In genomic region chr20:61934716-61935530, GRCh38 we compare ENCODE assay signal across 22 cellular contexts.
DNase-seq lines count a peak whose midpoint lies in the region; ATAC-seq, FAIRE-seq and TF ChIP-seq lines count a peak whose summit lies in the region.
"Had no signal": no experiment of that assay in that cellular context is flagged by ENCODE, and none has a peak within 500 bp of the region (broad histone marks: within the 10 kb centered on the region; RNA-seq: fewer than 3 reads in every experiment).

No MANE protein-coding gene starts in this region.

- H3K27me3 ChIP-seq in K562 (ENCODE audit: control insufficient read depth in 2 of 2, insufficient read depth in 2 of 2, low read length in 2 of 2) = peaks cover 14 to 71% of the 10 kb centered on the region in 2 experiments
- H3K27me3 ChIP-seq in lower lobe of right lung (ENCODE audit: low read depth) = peaks cover 22% of the 10 kb centered on the region
- H3K27me3 ChIP-seq: cardiac muscle cell had no signal

- intact Hi-C loops in activated naive CD4-positive, alpha-beta T cell treated with anti-CD3 and anti-CD28 coated beads for 36 hours (cut with micrococcal nuclease) = no loop called here
- intact Hi-C loops in K562 (cut with micrococcal nuclease) (no loop called here), lower lobe of right lung (cut with DNase I) (no loop called here)

- peaks cover 13% of the 10 kb centered on the region for H4K20me1 ChIP-seq in K562 (replicated peaks; ENCODE audit: control insufficient read depth, insufficient read depth, low read length)

- H3K4me1 ChIP-seq in K562 (replicated peaks in 1 of 2; ENCODE audit: control insufficient read depth in 2 of 2, insufficient read depth in 2 of 2, low read length in 2 of 2) (peaks cover 0 to 22% of the 10 kb centered on the region in 2 experiments; a peak in 2 of 5 replicates), lower lobe of right lung (no peaks in the 10 kb centered on the region)

- no peak for TF ChIP-seq EP300 in K562 (IDR thresholded peaks at IDR 0.05; ENCODE audit: low read length)

- H3K79me2 ChIP-seq in K562 (ENCODE audit: control insufficient read depth, insufficient read depth, low read length) = no peaks in the 10 kb centered on the region

- CTCF ChIA-PET in activated naive CD4-positive, alpha-beta T cell treated with anti-CD3 and anti-CD28 coated beads, Interleukin-2, amount 10 ng/mL, durations not matched to agents 7 days and 5 days (lab: Charles Lee) = no interaction called here
- CTCF ChIA-PET in activated naive CD4-positive, alpha-beta T cell treated with anti-CD3 and anti-CD28 coated beads for 36 hours (lab: Charles Lee) = no interaction called here
- CTCF ChIA-PET in K562 (lab: Yijun Ruan, JAX; ENCODE audit: low intra/inter-chr PET ratio) = no interaction called here

- H3K27me3 Mint-ChIP-seq in activated naive CD4-positive, alpha-beta T cell treated with anti-CD3 and anti-CD28 coated beads, Interleukin-2, amount 10 ng/mL, durations not matched to agents 7 days and 5 days = peaks cover 3% of the 10 kb centered on the region
- H3K27me3 Mint-ChIP-seq in activated naive CD4-positive, alpha-beta T cell treated with anti-CD3 and anti-CD28 coated beads for 36 hours (ENCODE audit: low read depth) = peaks cover 3% of the 10 kb centered on the region
- H3K27me3 Mint-ChIP-seq: activated CD4-positive, alpha-beta memory T cell treated with anti-CD3 and anti-CD28 coated beads for 36 hours; activated naive CD8-positive, alpha-beta T cell treated with anti-CD3 and anti-CD28 coated beads, Interleukin-2, amount 10 ng/mL, durations not matched to agents 7 days and 5 days had no signal

- H3K36me3 ChIP-seq in K562 (ENCODE audit: control insufficient read depth, insufficient read depth, low read length) (no peaks in the 10 kb centered on the region), lower lobe of right lung (no peaks in the 10 kb centered on the region)
- H3K36me3 ChIP-seq: cardiac muscle cell had no signal

- TF ChIP-seq CTCF in K562 (IDR thresholded peaks at IDR 0.05 in 2 of 3, conservative IDR thresholded peaks at IDR 0.05 in 1 of 3; ENCODE audit: insufficient read depth in 2 of 3, low read depth in 1 of 3, low read length in 3 of 3) (no peak), lower lobe of right lung (IDR thresholded peaks at IDR 0.05) (no peak)

- H3K4me2 ChIP-seq in K562 (ENCODE audit: insufficient read depth, low read length) = no peak overlapping the region

- H3K4me3 ChIP-seq in K562 = no peak overlapping the region
- H3K4me3 ChIP-seq in lower lobe of right lung = no peak overlapping the region
- H3K4me3 ChIP-seq: cardiac muscle cell had no signal

- H3K9me3 Mint-ChIP-seq in activated naive CD4-positive, alpha-beta T cell treated with anti-CD3 and anti-CD28 coated beads, Interleukin-2, amount 10 ng/mL, durations not matched to agents 7 days and 5 days = peaks cover 7% of the 10 kb centered on the region
- H3K9me3 Mint-ChIP-seq in activated naive CD4-positive, alpha-beta T cell treated with anti-CD3 and anti-CD28 coated beads for 36 hours = no peaks in the 10 kb centered on the region
- H3K9me3 Mint-ChIP-seq: activated CD4-positive, alpha-beta memory T cell treated with anti-CD3 and anti-CD28 coated beads for 36 hours; activated naive CD8-positive, alpha-beta T cell treated with anti-CD3 and anti-CD28 coated beads, Interleukin-2, amount 10 ng/mL, durations not matched to agents 7 days and 5 days; activated T-cell treated with anti-CD3 and anti-CD28 coated beads, Interleukin-2, amount 50 U/mL, for 24 hours; naive thymus-derived CD4-positive, alpha-beta T cell had no signal

- FAIRE-seq in K562 (lab: Jason Lieb, UNC) = no peak
- FAIRE-seq: small intestine had no signal

- H3K4me1 Mint-ChIP-seq in activated naive CD4-positive, alpha-beta T cell treated with anti-CD3 and anti-CD28 coated beads, Interleukin-2, amount 10 ng/mL, durations not matched to agents 7 days and 5 days = no peaks in the 10 kb centered on the region
- no peaks in the 10 kb centered on the region for H3K4me1 Mint-ChIP-seq in activated naive CD4-positive, alpha-beta T cell treated with anti-CD3 and anti-CD28 coated beads for 36 hours (ENCODE audit: low read depth)
- H3K4me1 Mint-ChIP-seq: naive thymus-derived CD4-positive, alpha-beta T cell had no signal

- peak; percentile 10 for DNase-seq in activated naive CD4-positive, alpha-beta T cell treated with anti-CD3 and anti-CD28 coated beads, Interleukin-2, amount 10 ng/mL, durations not matched to agents 7 days and 5 days
- no peak for DNase-seq in activated naive CD4-positive, alpha-beta T cell treated with anti-CD3 and anti-CD28 coated beads for 36 hours
- DNase-seq in K562 (ENCODE audit: extremely low read depth in 1 of 4, low spot score in 3 of 4) (no peak), lower lobe of right lung (peak; percentile 25), ureter (ENCODE audit: low spot score) (peak; percentile 34), GM19240 (ENCODE audit: insufficient read length, low spot score) (no peak), GM03348 (ENCODE audit: low spot score) (no peak)
- DNase-seq: activated CD4-positive, alpha-beta memory T cell treated with anti-CD3 and anti-CD28 coated beads for 36 hours; activated naive CD8-positive, alpha-beta T cell treated with anti-CD3 and anti-CD28 coated beads, Interleukin-2, amount 10 ng/mL, durations not matched to agents 7 days and 5 days; activated T-cell treated with anti-CD3 and anti-CD28 coated beads, Interleukin-2, amount 50 U/mL, for 24 hours; KG1; mammary epithelial cell; NCI-H2081; NCI-H510A treated with DMSO at 0.1 percent for 48 hours; small intestine; stimulated activated CD4-positive, alpha-beta T cell treated with anti-CD3 and anti-CD28 coated beads, Interleukin-4, amount 100 ng/mL, for 24 hours; substantia nigra had no signal

- H3K9ac ChIP-seq in K562 (ENCODE audit: insufficient read depth in 1 of 2, low read depth in 2 of 2, low read length in 2 of 2) = no peak overlapping the region

- no peak overlapping the region for H3K4me3 Mint-ChIP-seq in activated naive CD4-positive, alpha-beta T cell treated with anti-CD3 and anti-CD28 coated beads, Interleukin-2, amount 10 ng/mL, durations not matched to agents 7 days and 5 days
- no peak overlapping the region for H3K4me3 Mint-ChIP-seq in activated naive CD4-positive, alpha-beta T cell treated with anti-CD3 and anti-CD28 coated beads for 36 hours
- H3K4me3 Mint-ChIP-seq: activated CD4-positive, alpha-beta memory T cell treated with anti-CD3 and anti-CD28 coated beads for 36 hours; activated naive CD8-positive, alpha-beta T cell treated with anti-CD3 and anti-CD28 coated beads, Interleukin-2, amount 10 ng/mL, durations not matched to agents 7 days and 5 days; activated T-cell treated with anti-CD3 and anti-CD28 coated beads, Interleukin-2, amount 50 U/mL, for 24 hours; naive thymus-derived CD4-positive, alpha-beta T cell had no signal

- no peak overlapping the region for H2AFZ ChIP-seq in K562 (ENCODE audit: low read depth, low read length)

- H3K9me3 ChIP-seq in K562 (replicated peaks; ENCODE audit: control insufficient read depth, insufficient read depth, low read depth, low read length) = no peaks in the 10 kb centered on the region; the same call in 1 of the 2 replicates
- no peaks in the 10 kb centered on the region for H3K9me3 ChIP-seq in lower lobe of right lung

- no peak overlapping the region for H3K27ac ChIP-seq in K562 (ENCODE audit: extremely low read depth, low read depth, low read length)
- H3K27ac ChIP-seq in lower lobe of right lung = no peak overlapping the region
- H3K27ac ChIP-seq: cardiac muscle cell, RWPE1 had no signal

- no TSS peak for BruUV-seq in K562 (replicated peaks; lab: Mats Ljungman, UMichigan)

- H3K27ac Mint-ChIP-seq in activated naive CD4-positive, alpha-beta T cell treated with anti-CD3 and anti-CD28 coated beads, Interleukin-2, amount 10 ng/mL, durations not matched to agents 7 days and 5 days = no peak overlapping the region
- no peak overlapping the region for H3K27ac Mint-ChIP-seq in activated naive CD4-positive, alpha-beta T cell treated with anti-CD3 and anti-CD28 coated beads for 36 hours
- H3K27ac Mint-ChIP-seq: activated CD4-positive, alpha-beta memory T cell treated with anti-CD3 and anti-CD28 coated beads for 36 hours; activated naive CD8-positive, alpha-beta T cell treated with anti-CD3 and anti-CD28 coated beads, Interleukin-2, amount 10 ng/mL, durations not matched to agents 7 days and 5 days; activated T-cell treated with anti-CD3 and anti-CD28 coated beads, Interleukin-2, amount 50 U/mL, for 24 hours; naive thymus-derived CD4-positive, alpha-beta T cell had no signal

- TF ChIP-seq RAD21 in K562 (CRISPR knock-in tag; conservative IDR thresholded peaks at IDR 0.05 in 1 of 2, IDR thresholded peaks at IDR 0.05 in 1 of 2) = no peak

- H3K9me1 ChIP-seq in K562 (ENCODE audit: control insufficient read depth, insufficient read depth, low read length) = no peaks in the 10 kb centered on the region

- 15% methylated on average over 23 of the region's 24 CpGs for WGBS in K562 (ENCODE audit: insufficient coverage, low coverage, missing lambda C conversion rate)

- POLR2A ChIA-PET in K562 (lab: Yijun Ruan, JAX) = no interaction called here

- no peak for TF ChIP-seq POLR2A in K562 (conservative IDR thresholded peaks at IDR 0.05)

- no peaks in the 10 kb centered on the region for H3K36me3 Mint-ChIP-seq in activated naive CD4-positive, alpha-beta T cell treated with anti-CD3 and anti-CD28 coated beads, Interleukin-2, amount 10 ng/mL, durations not matched to agents 7 days and 5 days
- H3K36me3 Mint-ChIP-seq in activated naive CD4-positive, alpha-beta T cell treated with anti-CD3 and anti-CD28 coated beads for 36 hours (ENCODE audit: low read depth) = no peaks in the 10 kb centered on the region
- H3K36me3 Mint-ChIP-seq: activated CD4-positive, alpha-beta memory T cell treated with anti-CD3 and anti-CD28 coated beads for 36 hours; activated naive CD8-positive, alpha-beta T cell treated with anti-CD3 and anti-CD28 coated beads, Interleukin-2, amount 10 ng/mL, durations not matched to agents 7 days and 5 days; naive thymus-derived CD4-positive, alpha-beta T cell had no signal

- in situ Hi-C loops in K562 (cut with MboI) = no loop called here

- ATAC-seq in K562 (no peak), lower lobe of right lung (no peak), HG02678 (IDR thresholded peaks at IDR 0.05; ENCODE audit: unreplicated experiment) (no peak)
- ATAC-seq: HCT116; naive thymus-derived CD4-positive, alpha-beta T cell had no signal

TF ChIP-seq in K562, 482 proteins besides CTCF, POLR2A, EP300 and RAD21:
- peak; percentile 22; the same call in 1 of the 2 replicates for TF ChIP-seq CREM (IDR thresholded peaks at IDR 0.05; ENCODE audit: low read depth)
- no peak for TF ChIP-seq ZNF140 (CRISPR knock-in tag; IDR thresholded peaks at IDR 0.05)

Comparison
In these comparisons a context has a peak if more than half of its experiments do, and no peak if none do; other contexts are left out.
1. DNase-seq: peak in activated naive CD4-positive, alpha-beta T cell treated with anti-CD3 and anti-CD28 coated beads, Interleukin-2, amount 10 ng/mL, durations not matched to agents 7 days and 5 days (single experiment), lower lobe of right lung (single experiment) and ureter (single experiment); none in activated naive CD4-positive, alpha-beta T cell treated with anti-CD3 and anti-CD28 coated beads for 36 hours (single experiment), K562 (0 of 4), GM19240 (single experiment) and GM03348 (single experiment).